ENCODE assay signal across 16 cellular contexts in the genomic region with DNA sequence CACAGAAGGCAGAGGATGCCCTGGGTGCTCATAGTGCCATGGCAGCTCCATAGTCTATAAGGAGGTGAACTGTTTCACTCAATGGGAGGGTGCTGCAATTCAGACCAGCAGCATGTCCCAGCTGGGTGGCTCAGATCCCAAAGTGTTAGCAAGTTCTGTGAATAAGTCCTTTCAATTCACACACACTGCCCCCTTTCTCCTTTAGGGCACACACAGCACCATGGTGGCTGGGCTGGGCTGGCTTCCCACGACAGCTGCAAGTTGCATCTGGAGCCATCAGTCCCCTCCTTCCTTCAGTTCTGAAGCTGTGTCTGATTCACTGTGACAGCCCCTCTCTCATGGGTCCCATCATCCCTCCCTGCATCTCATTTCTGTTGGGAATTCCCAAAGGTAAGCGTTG.
DNase-seq lines count a peak whose midpoint lies in the region; ATAC-seq and TF ChIP-seq lines count a peak whose summit lies in the region.
"Had no signal": no experiment of that assay in that cellular context is flagged by ENCODE, and none has a peak within 500 bp of the region (broad histone marks: within the 10 kb centered on the region; RNA-seq: fewer than 3 reads in every experiment).

No MANE protein-coding gene starts in this region.

- no peaks in the 10 kb centered on the region for H3K36me3 ChIP-seq in naive thymus-derived CD4-positive, alpha-beta T cell (ENCODE audit: control insufficient read depth in 2 of 3, insufficient read depth in 3 of 3, low read length in 3 of 3)

- no peaks in the 10 kb centered on the region for H3K9me3 ChIP-seq in naive thymus-derived CD4-positive, alpha-beta T cell (ENCODE audit: control insufficient read depth in 2 of 3, low read length in 3 of 3)

- peak overlapping the region in 9 of 59 donors; percentile 4 to 25 (median 14) for H3K4me3 ChIP-seq in dorsolateral prefrontal cortex
- no peak overlapping the region for H3K4me3 ChIP-seq in naive thymus-derived CD4-positive, alpha-beta T cell (ENCODE audit: low read length)
- H3K4me3 ChIP-seq: GM23338 had no signal

- ATAC-seq in GM19395 (IDR thresholded peaks at IDR 0.05; ENCODE audit: unreplicated experiment) = no peak
- no peak for ATAC-seq in naive thymus-derived CD4-positive, alpha-beta T cell
- ATAC-seq: GM23338, PC-3 had no signal

- no peak overlapping the region for H3K27ac Mint-ChIP-seq in naive thymus-derived CD4-positive, alpha-beta T cell
- H3K27ac Mint-ChIP-seq: CD4-positive, alpha-beta memory T cell; GM23338; IgD-negative memory B cell had no signal

- no peaks in the 10 kb centered on the region for H3K4me1 Mint-ChIP-seq in naive thymus-derived CD4-positive, alpha-beta T cell
- H3K4me1 Mint-ChIP-seq: CD4-positive, alpha-beta memory T cell; IgD-negative memory B cell had no signal

- POLR2A ChIA-PET in naive thymus-derived CD4-positive, alpha-beta T cell (lab: Charles Lee) = no interaction called here

- peaks cover 6 to 62% (median 35%) of the 10 kb centered on the region in 5 donors for H3K27me3 Mint-ChIP-seq in naive thymus-derived CD4-positive, alpha-beta T cell

- intact Hi-C loops in dorsolateral prefrontal cortex (cut with DNase I) = no loop called here
- intact Hi-C loops in naive thymus-derived CD4-positive, alpha-beta T cell (cut with micrococcal nuclease) = no loop called here

- peaks cover 0 to 3% (median 0%) of the 10 kb centered on the region in 5 donors for H3K36me3 Mint-ChIP-seq in naive thymus-derived CD4-positive, alpha-beta T cell
- H3K36me3 Mint-ChIP-seq: CD4-positive, alpha-beta memory T cell had no signal

- TF ChIP-seq CTCF in dorsolateral prefrontal cortex (IDR thresholded peaks at IDR 0.05 in 54 of 56, conservative IDR thresholded peaks at IDR 0.05 in 2 of 56; ENCODE audit: low read depth in 1 of 56, partially characterized antibody in 56 of 56) = peak in 20 of 56 donors; percentile 9 to 50 (median 24)

- peaks cover 0 to 37% (median 14%) of the 10 kb centered on the region in 11 donors for H3K9me3 Mint-ChIP-seq in naive thymus-derived CD4-positive, alpha-beta T cell

- H3K4me1 ChIP-seq in naive thymus-derived CD4-positive, alpha-beta T cell (ENCODE audit: control insufficient read depth in 2 of 2, insufficient read depth in 2 of 2, low read length in 2 of 2) = no peaks in the 10 kb centered on the region

- no peak overlapping the region for H3K4me3 Mint-ChIP-seq in naive thymus-derived CD4-positive, alpha-beta T cell
- H3K4me3 Mint-ChIP-seq: CD4-positive, alpha-beta memory T cell; GM23338; IgD-negative memory B cell had no signal

- no peaks in the 10 kb centered on the region for H3K27me3 ChIP-seq in dorsolateral prefrontal cortex
- no peaks in the 10 kb centered on the region for H3K27me3 ChIP-seq in naive thymus-derived CD4-positive, alpha-beta T cell (ENCODE audit: control insufficient read depth in 2 of 2, insufficient read depth in 2 of 2, low read length in 2 of 2)

- DNase-seq in NCI-H69 (lab: John Stamatoyannopoulos, UW) (peak; percentile 39), dorsolateral prefrontal cortex (peak; percentile 28 to 96 (median 90)), middle frontal gyrus (ENCODE audit: extremely low spot score, low spot score) (peak; percentile 79), substantia nigra (lab: John Stamatoyannopoulos, UW) (peak; percentile 19 to 96 (median 83)), NCI-H446 (lab: John Stamatoyannopoulos, UW) (no peak)
- DNase-seq in naive thymus-derived CD4-positive, alpha-beta T cell = no peak
- DNase-seq: AML-193; CD4-positive, alpha-beta memory T cell; DMS79; NCI-H1436 treated with DMSO at 0.1 percent for 48 hours; NCI-H226; NCI-H748 treated with DMSO at 0.1 percent for 48 hours; PC-3 had no signal

- CTCF ChIA-PET in naive thymus-derived CD4-positive, alpha-beta T cell (lab: Charles Lee) = no interaction called here

- H3K27ac ChIP-seq in dorsolateral prefrontal cortex (peak overlapping the region; percentile 66 to 98 (median 91)), substantia nigra (ENCODE audit: low read depth, low read length, poor library complexity, severe bottlenecking) (peak overlapping the region; percentile 78)
- H3K27ac ChIP-seq in naive thymus-derived CD4-positive, alpha-beta T cell (ENCODE audit: low read depth, low read length) = no peak overlapping the region

Comparison
In these comparisons a context has a peak if more than half of its experiments do, and no peak if none do; other contexts are left out.
1. DNase-seq: peak in NCI-H69 (single experiment), dorsolateral prefrontal cortex (10 of 10), middle frontal gyrus (single experiment) and substantia nigra (49 of 49); none in NCI-H446 (0 of 2) and naive thymus-derived CD4-positive, alpha-beta T cell (0 of 9).